In the genomic region with DNA sequence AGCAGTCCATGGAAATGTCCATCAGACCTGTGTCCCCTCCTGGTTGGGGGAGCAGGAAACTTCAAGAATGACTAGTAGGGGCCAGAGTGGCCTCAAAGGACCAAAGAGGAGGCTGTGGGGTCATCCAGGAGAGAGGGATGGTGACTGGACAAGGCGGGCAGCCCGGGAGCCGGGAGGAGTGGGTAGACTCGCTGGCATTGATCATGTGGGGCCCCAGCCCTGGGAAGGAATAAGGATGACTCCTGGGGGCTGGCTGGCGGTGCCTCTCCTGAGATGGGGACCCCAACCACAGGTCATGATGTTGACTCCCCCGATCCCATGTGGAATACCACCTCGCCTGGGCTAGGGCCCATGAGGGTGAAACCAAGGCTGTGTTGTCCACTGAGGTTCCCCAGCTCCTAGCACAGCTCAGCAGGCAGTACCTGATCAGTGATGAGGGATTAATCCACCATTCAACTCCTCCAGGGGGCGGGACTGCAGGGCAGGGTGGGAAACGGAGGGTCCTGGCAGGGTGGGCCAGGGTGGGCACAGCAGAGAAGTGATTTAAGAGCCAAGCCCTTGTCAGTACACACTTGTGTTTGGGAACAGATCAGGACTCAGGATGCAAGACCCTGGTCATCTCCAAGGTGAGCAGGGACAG, we compare ENCODE assay signal across 1 cellular context.
A peak's percentile ranks its signal among the peaks of the same experiment; 100 is the strongest.
TF ChIP-seq lines count a peak whose summit lies in the region.
"Not testable (repeated sequence)": the region's sequence is repeated elsewhere in the genome, so short reads cannot be mapped to it uniquely, and the experiment has no call there.

A gene with protein sequence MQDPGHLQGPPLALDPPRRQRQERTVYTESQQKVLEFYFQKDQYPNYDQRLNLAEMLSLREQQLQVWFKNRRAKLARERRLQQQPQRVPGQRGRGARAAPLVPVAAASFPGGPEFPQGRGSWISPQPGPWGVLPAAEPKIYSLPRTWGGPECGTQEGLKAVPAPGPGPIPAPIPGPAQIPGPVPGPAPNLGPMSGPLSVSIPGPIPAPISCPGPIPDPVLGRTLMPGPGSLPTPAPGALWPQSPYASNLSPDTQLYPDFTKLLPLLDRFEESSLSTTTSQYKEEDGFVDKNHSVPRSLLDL (plus strand): TSS at position 590 of the 640 bp plus-strand sequence. CDS start 12 bp downstream, at position 602.

TF ChIP-seq in K562, 482 proteins besides CTCF, POLR2A, EP300 and RAD21:
- TF ChIP-seq FOSL1 (tag; conservative IDR thresholded peaks at IDR 0.05) (peak; percentile 37; the same call in 1 of the 2 replicates), XRCC5 (IDR thresholded peaks at IDR 0.05; ENCODE audit: low read depth, low read length) (0 out of 2 replicates have a peak, but pooled peaks have one; percentile 51), NR2C2 (CRISPR knock-in tag; IDR thresholded peaks at IDR 0.05) (peak; percentile 8; the same call in 1 of the 2 replicates), NR2C1 (IDR thresholded peaks at IDR 0.05) (0 out of 2 replicates have a peak, but pooled peaks have one; percentile 10), PBX2 (tag; conservative IDR thresholded peaks at IDR 0.05; ENCODE audit: low read depth) (0 out of 2 replicates have a peak, but pooled peaks have one; percentile 1)
- not testable (repeated sequence) for TF ChIP-seq NR2C2 (tag; IDR thresholded peaks at IDR 0.05); NR2C1 (tag; IDR thresholded peaks at IDR 0.05); PBX2 (CRISPR knock-in tag; IDR thresholded peaks at IDR 0.05; ENCODE audit: low read depth)
